ENCODE assay signal across 6 cellular contexts in the genomic region with DNA sequence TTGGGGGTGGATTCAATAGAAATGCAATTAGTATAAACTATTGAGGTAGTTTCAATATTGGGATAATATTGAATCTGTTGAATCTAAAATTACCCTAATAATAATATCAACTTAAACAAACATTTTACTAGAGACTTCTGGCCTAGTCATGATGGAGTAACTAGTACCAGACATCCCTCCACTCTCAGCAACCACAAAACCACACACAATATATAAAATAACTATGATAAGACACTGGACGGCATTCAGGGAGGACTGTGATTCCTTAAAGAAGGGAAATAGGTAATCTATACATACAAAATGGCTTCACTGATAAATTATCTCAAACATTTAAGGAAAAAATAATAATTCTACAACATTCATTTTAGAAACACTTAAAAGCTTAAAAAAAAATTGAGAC.
"Had no signal": no experiment of that assay in that cellular context is flagged by ENCODE, and none has a peak within 500 bp of the region (broad histone marks: within the 10 kb centered on the region; RNA-seq: fewer than 3 reads in every experiment).

No MANE protein-coding gene starts in this region.

- H3K36me3 ChIP-seq: HAP-1 had no signal

- H3K4me3 ChIP-seq: GM23248, HAP-1 had no signal

- H3K4me1 ChIP-seq: HAP-1 had no signal

- DNase-seq: GM23248, GOT3, H7, HFFc6, IMR-90 had no signal

- H3K9me3 ChIP-seq: HAP-1 had no signal

- H3K9ac ChIP-seq: GM23248 had no signal

- H2AFZ ChIP-seq: GM23248 had no signal

- H3K27ac ChIP-seq: GM23248 had no signal
